In genomic region chr20:3865152-3865886, GRCh38 we compare ENCODE assay signal across 27 cellular contexts. TPM values are rescaled to one million over a fixed set of nuclear protein-coding genes. Genes with fewer than 3 reads are reported as not detected.
DNase-seq lines count a peak whose midpoint lies in the region; ATAC-seq, FAIRE-seq and TF ChIP-seq lines count a peak whose summit lies in the region.
"Had no signal": no experiment of that assay in that cellular context is flagged by ENCODE, and none has a peak within 500 bp of the region (broad histone marks: within the 10 kb centered on the region; RNA-seq: fewer than 3 reads in every experiment).

No MANE protein-coding gene starts in this region.

- no peak overlapping the region for H2BK12ac ChIP-seq in trophoblast cell (ENCODE audit: low read length)

- intact Hi-C loops in IMR-90 (cut with micrococcal nuclease): no loop called here
- intact Hi-C loops in K562 (cut with micrococcal nuclease): no loop called here

- peak overlapping the region; percentile 11 for H3K27ac Mint-ChIP-seq in activated naive CD4-positive, alpha-beta T cell treated with anti-CD3 and anti-CD28 coated beads, Interleukin-2, amount 10 ng/mL, durations not matched to agents 7 days and 5 days
- H3K27ac Mint-ChIP-seq: CD4-positive, alpha-beta T cell; HFFc6 had no signal

- H3K27me3 ChIP-seq in IMR-90 (ENCODE audit: control insufficient read depth, insufficient read depth, low read length) (no peaks in the 10 kb centered on the region), K562 (ENCODE audit: control insufficient read depth in 2 of 2, insufficient read depth in 2 of 2, low read length in 2 of 2) (no peaks in the 10 kb centered on the region; a peak in 1 of 5 replicates), trophoblast cell (ENCODE audit: insufficient read depth, low read length) (no peaks in the 10 kb centered on the region)
- H3K27me3 ChIP-seq: BE2C; BLaER1 treated with 17β-estradiol and CSF1 and Interleukin-3, amounts not matched to agents 10 nM and 100 nM had no signal

- in situ Hi-C loops in IMR-90 (cut with MboI; ENCODE audit: low sequenced_read_pairs): no loop called here
- in situ Hi-C loops in K562 (cut with MboI): no loop called here

- no peak overlapping the region for H2BK120ac ChIP-seq in IMR-90 (ENCODE audit: low read depth, low read length)
- H2BK120ac ChIP-seq in trophoblast cell (ENCODE audit: insufficient read depth, low read length, poor library complexity): no peak overlapping the region

- CTCF ChIA-PET in activated naive CD4-positive, alpha-beta T cell treated with anti-CD3 and anti-CD28 coated beads, Interleukin-2, amount 10 ng/mL, durations not matched to agents 7 days and 5 days (lab: Charles Lee): interaction anchor here (0.8 kb wide), 1 partner anchor 10 kb away, joined by 3 read pairs; no protein-coding TSS in a partner anchor
- CTCF ChIA-PET in IMR-90 (lab: Yijun Ruan, JAX): no interaction called here
- CTCF ChIA-PET in K562 (lab: Yijun Ruan, JAX; ENCODE audit: low intra/inter-chr PET ratio): no interaction called here

- no peaks in the 10 kb centered on the region for H3K27me3 Mint-ChIP-seq in activated naive CD4-positive, alpha-beta T cell treated with anti-CD3 and anti-CD28 coated beads, Interleukin-2, amount 10 ng/mL, durations not matched to agents 7 days and 5 days
- H3K27me3 Mint-ChIP-seq: CD4-positive, alpha-beta T cell; CD8-positive, alpha-beta memory T cell had no signal

- no peaks in the 10 kb centered on the region for H3K4me1 ChIP-seq in IMR-90 (ENCODE audit: control insufficient read depth, insufficient read depth, low read length)
- H3K4me1 ChIP-seq in K562 (replicated peaks in 1 of 2; ENCODE audit: control insufficient read depth in 2 of 2, insufficient read depth in 2 of 2, low read length in 2 of 2): peaks cover 0 to 3% of the 10 kb centered on the region in 2 experiments; a peak in 2 of 5 replicates
- H3K4me1 ChIP-seq in trophoblast cell (ENCODE audit: control insufficient read depth in 1 of 2, insufficient read depth in 2 of 2, low read length in 2 of 2): peaks cover 3 to 10% of the 10 kb centered on the region in 2 experiments
- H3K4me1 ChIP-seq: A549, BE2C, HAP-1 had no signal

- TF ChIP-seq POLR2A in IMR-90 (IDR thresholded peaks at IDR 0.05; ENCODE audit: low read depth, low read length): no peak
- TF ChIP-seq POLR2A in K562 (conservative IDR thresholded peaks at IDR 0.05): no peak

- no peak for TF ChIP-seq EP300 in K562 (IDR thresholded peaks at IDR 0.05; ENCODE audit: low read length)

- peaks cover 19 to 37% of the 10 kb centered on the region in 2 experiments for H3K79me1 ChIP-seq in IMR-90 (ENCODE audit: low read depth in 1 of 2, low read length in 2 of 2)
- no peaks in the 10 kb centered on the region for H3K79me1 ChIP-seq in trophoblast cell (ENCODE audit: low read length)

- H3K9me3 Mint-ChIP-seq in activated naive CD4-positive, alpha-beta T cell treated with anti-CD3 and anti-CD28 coated beads, Interleukin-2, amount 10 ng/mL, durations not matched to agents 7 days and 5 days: peaks cover 3% of the 10 kb centered on the region
- H3K9me3 Mint-ChIP-seq: CD4-positive, alpha-beta T cell; CD8-positive, alpha-beta memory T cell; HFFc6 had no signal

- H3K4me3 ChIP-seq in IMR-90 (ENCODE audit: insufficient read depth, low read depth, low read length) (no peak overlapping the region), K562 (no peak overlapping the region), trophoblast cell (ENCODE audit: low read depth, low read length) (no peak overlapping the region)
- H3K4me3 ChIP-seq: A549; BLaER1 treated with 17β-estradiol and CSF1 and Interleukin-3, amounts not matched to agents 10 nM and 100 nM; GM23248; HAP-1 had no signal

- H2AK9ac ChIP-seq in IMR-90 (replicated peaks; ENCODE audit: low read depth, low read length, poor library complexity): peak overlapping the region; percentile 42

- H3K79me2 ChIP-seq in K562 (ENCODE audit: control insufficient read depth, insufficient read depth, low read length) (no peaks in the 10 kb centered on the region), trophoblast cell (ENCODE audit: control insufficient read depth, insufficient read depth, low read length, poor library complexity) (no peaks in the 10 kb centered on the region)

- no peak overlapping the region for H3K4me2 ChIP-seq in IMR-90 (ENCODE audit: low read depth, low read length)
- H3K4me2 ChIP-seq in K562 (ENCODE audit: insufficient read depth, low read length): no peak overlapping the region
- no peak overlapping the region for H3K4me2 ChIP-seq in trophoblast cell (ENCODE audit: low read length)
- H3K4me2 ChIP-seq: A549 had no signal

- H3K23ac ChIP-seq in IMR-90 (ENCODE audit: low read depth, low read length): no peak overlapping the region
- no peak overlapping the region for H3K23ac ChIP-seq in trophoblast cell (ENCODE audit: low read length)

- ATAC-seq in IMR-90 (ENCODE audit: low read depth): no peak
- no peak for ATAC-seq in K562

- H4K8ac ChIP-seq in IMR-90 (ENCODE audit: low read depth in 2 of 2, low read length in 2 of 2) (no peak overlapping the region), trophoblast cell (ENCODE audit: low read depth, low read length) (no peak overlapping the region)

- H4K91ac ChIP-seq in IMR-90 (ENCODE audit: insufficient read depth, low read depth, low read length): no peak overlapping the region
- H4K91ac ChIP-seq in trophoblast cell (ENCODE audit: low read depth, low read length): no peak overlapping the region

- no peak overlapping the region for H3K9ac ChIP-seq in IMR-90 (ENCODE audit: low read depth, low read length)
- peak overlapping the region in 1 of 2 experiments; percentile 26; a peak in 1 of 4 replicates for H3K9ac ChIP-seq in K562 (ENCODE audit: insufficient read depth in 1 of 2, low read depth in 2 of 2, low read length in 2 of 2)
- no peak overlapping the region for H3K9ac ChIP-seq in trophoblast cell (ENCODE audit: low read length)
- H3K9ac ChIP-seq: GM23248 had no signal

- H3K18ac ChIP-seq in IMR-90 (ENCODE audit: low read depth, low read length) (no peak overlapping the region), trophoblast cell (ENCODE audit: low read length) (no peak overlapping the region)

- no peak overlapping the region for H3K4me3 Mint-ChIP-seq in activated naive CD4-positive, alpha-beta T cell treated with anti-CD3 and anti-CD28 coated beads, Interleukin-2, amount 10 ng/mL, durations not matched to agents 7 days and 5 days
- H3K4me3 Mint-ChIP-seq: CD14-positive monocyte; CD4-positive, alpha-beta T cell; CD8-positive, alpha-beta memory T cell; HFFc6 had no signal

- H4K5ac ChIP-seq in IMR-90 (ENCODE audit: low read depth, low read length): no peak overlapping the region

- no peak overlapping the region for H2BK15ac ChIP-seq in IMR-90 (ENCODE audit: low read depth, low read length)

- POLR2A ChIA-PET in IMR-90 (lab: Charles Lee; ENCODE audit: unreplicated experiment) (no interaction called here), K562 (lab: Yijun Ruan, JAX) (no interaction called here)

- no peak overlapping the region for H2BK20ac ChIP-seq in IMR-90 (ENCODE audit: low read depth, low read length)

- no peak overlapping the region for H2BK5ac ChIP-seq in IMR-90 (ENCODE audit: low read depth, low read length, poor library complexity, severe bottlenecking)
- H2BK5ac ChIP-seq in trophoblast cell (ENCODE audit: low read depth, low read length, poor library complexity): no peak overlapping the region

- DNase-seq in activated naive CD4-positive, alpha-beta T cell treated with anti-CD3 and anti-CD28 coated beads, Interleukin-2, amount 10 ng/mL, durations not matched to agents 7 days and 5 days: no peak
- DNase-seq in activated naive CD4-positive, alpha-beta T cell treated with Interleukin-2 at 50 U/mL for 16 hours: no peak
- no peak for DNase-seq in IMR-90
- no peak for DNase-seq in K562 (ENCODE audit: extremely low read depth in 1 of 4, low spot score in 3 of 4)
- peak; percentile 77 to 78 for DNase-seq in trophoblast cell
- no peak for DNase-seq in mesenteric fat pad (ENCODE audit: low spot score)
- DNase-seq in NCI-H748 treated with DMSO at 0.1 percent for 48 hours (lab: John Stamatoyannopoulos, UW): no peak
- no peak for DNase-seq in DMS114 treated with DMSO at 0.1 percent for 48 hours (lab: John Stamatoyannopoulos, UW; ENCODE audit: unreplicated experiment)
- DNase-seq: 8988T; ACHN; AML-193; BE2C; CD4-positive, alpha-beta T cell; CD8-positive, alpha-beta memory T cell; DMS 273 treated with DMSO at 0.1 percent for 48 hours; DMS53; DMS79 treated with DMSO at 0.1 percent for 48 hours; GF-D8; GM23248; HFFc6 had no signal

- H3K14ac ChIP-seq in IMR-90 (replicated peaks; ENCODE audit: low read depth, low read length) (no peak overlapping the region), trophoblast cell (ENCODE audit: low read length) (no peak overlapping the region)

- H4K20me1 ChIP-seq in IMR-90 (ENCODE audit: insufficient read depth, low read length): peaks cover 27% of the 10 kb centered on the region; the same call in 1 of the 2 replicates
- no peaks in the 10 kb centered on the region for H4K20me1 ChIP-seq in K562 (replicated peaks; ENCODE audit: control insufficient read depth, insufficient read depth, low read length)

- H3K9me3 ChIP-seq in IMR-90 (ENCODE audit: control insufficient read depth, insufficient read depth, low read length): peaks cover 5% of the 10 kb centered on the region
- H3K9me3 ChIP-seq in K562 (replicated peaks; ENCODE audit: control insufficient read depth, insufficient read depth, low read depth, low read length): peaks cover 4% of the 10 kb centered on the region; the same call in 1 of the 2 replicates
- H3K9me3 ChIP-seq in trophoblast cell (ENCODE audit: insufficient read depth, low read depth, low read length): peaks cover 10% of the 10 kb centered on the region
- H3K9me3 ChIP-seq: BE2C, HAP-1 had no signal

- H3K4ac ChIP-seq in IMR-90 (ENCODE audit: low read depth, low read length) (no peak overlapping the region), trophoblast cell (ENCODE audit: low read depth, low read length) (no peak overlapping the region)

- H2AK5ac ChIP-seq in IMR-90 (ENCODE audit: low read depth, low read length) (no peak overlapping the region), trophoblast cell (ENCODE audit: low read length) (no peak overlapping the region)

- H3K9me1 ChIP-seq in IMR-90 (ENCODE audit: insufficient read depth, low read length): peaks cover 6% of the 10 kb centered on the region; the same call in 1 of the 2 replicates
- peaks cover 2% of the 10 kb centered on the region for H3K9me1 ChIP-seq in K562 (ENCODE audit: control insufficient read depth, insufficient read depth, low read length)

- dilution Hi-C loops in IMR-90 (cut with HindIII; ENCODE audit: low sequenced_read_pairs, unreplicated experiment): no loop called here

- no peaks in the 10 kb centered on the region for H3K4me1 Mint-ChIP-seq in activated naive CD4-positive, alpha-beta T cell treated with anti-CD3 and anti-CD28 coated beads, Interleukin-2, amount 10 ng/mL, durations not matched to agents 7 days and 5 days
- H3K4me1 Mint-ChIP-seq: CD14-positive monocyte had no signal

- 97% methylated on average over 3 of the region's 14 CpGs; no CpG with 5 or more reads in 1 of the 2 experiments for WGBS in IMR-90 (ENCODE audit: extremely low coverage in 2 of 2, insufficient read length in 1 of 2), 2 experiments
- WGBS in K562 (ENCODE audit: insufficient coverage, low coverage, missing lambda C conversion rate): 89% methylated on average over 10 of the region's 14 CpGs
- no CpG with 5 or more reads among the region's 14 CpGs for WGBS in trophoblast cell (ENCODE audit: extremely low coverage, insufficient coverage, insufficient read length)

- TF ChIP-seq RAD21 in IMR-90 (IDR thresholded peaks at IDR 0.05; ENCODE audit: low read length) (no peak), K562 (CRISPR knock-in tag; conservative IDR thresholded peaks at IDR 0.05 in 1 of 2, IDR thresholded peaks at IDR 0.05 in 1 of 2) (no peak)

- peaks cover 75% of the 10 kb centered on the region for H3K36me3 ChIP-seq in IMR-90 (ENCODE audit: control insufficient read depth, insufficient read depth, low read length)
- peaks cover 63% of the 10 kb centered on the region for H3K36me3 ChIP-seq in K562 (ENCODE audit: control insufficient read depth, insufficient read depth, low read length)
- peaks cover 58 to 71% of the 10 kb centered on the region in 2 experiments for H3K36me3 ChIP-seq in trophoblast cell (ENCODE audit: control insufficient read depth in 1 of 2, insufficient read depth in 2 of 2, low read length in 2 of 2)

- H3K56ac ChIP-seq in IMR-90 (ENCODE audit: extremely low read depth, insufficient read depth, low read length): no peak overlapping the region

- peaks cover 46% of the 10 kb centered on the region for H3K36me3 Mint-ChIP-seq in activated naive CD4-positive, alpha-beta T cell treated with anti-CD3 and anti-CD28 coated beads, Interleukin-2, amount 10 ng/mL, durations not matched to agents 7 days and 5 days

- no TSS peak for BruUV-seq in IMR-90 (replicated peaks; lab: Mats Ljungman, UMichigan)
- no TSS peak for BruUV-seq in K562 (replicated peaks; lab: Mats Ljungman, UMichigan)

- TF ChIP-seq CTCF in IMR-90 (conservative IDR thresholded peaks at IDR 0.05; ENCODE audit: low read depth, low read length) (no peak), K562 (IDR thresholded peaks at IDR 0.05 in 2 of 3, conservative IDR thresholded peaks at IDR 0.05 in 1 of 3; ENCODE audit: insufficient read depth in 2 of 3, low read depth in 1 of 3, low read length in 3 of 3) (no peak)

- H3K27ac ChIP-seq in IMR-90 (ENCODE audit: insufficient read depth, low read length) (no peak overlapping the region), K562 (ENCODE audit: extremely low read depth, low read depth, low read length) (no peak overlapping the region), trophoblast cell (ENCODE audit: low read depth, low read length) (no peak overlapping the region)
- H3K27ac ChIP-seq: A549; BLaER1 treated with 17β-estradiol and CSF1 and Interleukin-3, amounts not matched to agents 10 nM and 100 nM; GM23248 had no signal

- no peak for FAIRE-seq in K562 (lab: Jason Lieb, UNC)
- FAIRE-seq: A549, D721Med, GM12892, GM19239 had no signal

- no peak overlapping the region for H2AFZ ChIP-seq in IMR-90 (replicated peaks; ENCODE audit: low read length, poor library complexity)
- H2AFZ ChIP-seq in K562 (ENCODE audit: low read depth, low read length): no peak overlapping the region
- H2AFZ ChIP-seq in trophoblast cell (ENCODE audit: insufficient read depth, low read length, poor library complexity): no peak overlapping the region
- H2AFZ ChIP-seq: GM23248 had no signal

- H4K12ac ChIP-seq in trophoblast cell (ENCODE audit: low read depth, low read length): no peak overlapping the region

RNA-seq across cellular contexts. Expression of gene MAVS, which starts 18.7 kb away (rescaled TPM):
- 10.3 and 10.4 TPM in 2 replicates for total RNA-seq in IMR-90 (2012; rRNA removed)
- 15.5 and 15.6 TPM in 2 replicates for polyA plus RNA-seq in IMR-90 (2012; rRNA removed)
- 6.2 and 8.4 TPM in 2 replicates for polyA plus RNA-seq in IMR-90 (2012; cell fraction: cytosol; rRNA removed)
- polyA plus RNA-seq in IMR-90 (2012; cell fraction: nucleus; rRNA removed; ENCODE audit: low replicate concordance): 28.7 and 31.3 TPM in 2 replicates
- total RNA-seq in K562 (2011; cell fraction: chromatin; rRNA removed; ENCODE audit: low replicate concordance): 23.5 and 38.9 TPM in 2 replicates
- 20.9 and 22.8 TPM in 2 replicates for total RNA-seq in K562 (2011; cell fraction: nucleolus; rRNA removed)
- 25.7 and 37.2 TPM in 2 replicates for total RNA-seq in K562 (2011; cell fraction: nucleoplasm; rRNA removed)
- 9.4 and 14.0 TPM in 2 replicates for total RNA-seq in K562 (2014; rRNA removed)
- total RNA-seq in K562 (2014; rRNA removed; fragmentation: Illumina TruSeq; extraction: Trizol): 9.0 and 9.5 TPM in 2 replicates
- 11.9 and 12.3 TPM in 2 replicates for total RNA-seq in K562 (2015; rRNA removed; fragmentation: Illumina TruSeq; extraction: Trizol)
- total RNA-seq in K562 (2021): 19.2 and 22.0 TPM in 2 replicates
- polyA plus RNA-seq in K562 (2011; rRNA removed): 11.3 and 17.5 TPM in 2 replicates
- 10.9 and 13.6 TPM in 2 replicates for polyA plus RNA-seq in K562 (2011; cell fraction: cytosol; rRNA removed)
- polyA plus RNA-seq in K562 (2011; cell fraction: nucleus; rRNA removed): 21.7 and 22.6 TPM in 2 replicates
- 12.3 and 15.3 TPM in 2 replicates for polyA plus RNA-seq in K562 (2012)
- 14.3 and 14.5 TPM in 2 replicates for polyA plus RNA-seq in K562 (2014; fragmentation: Illumina TruSeq; extraction: Trizol)
- 1 to 10 TPM; 1.6 to 1.8 TPM for polyA plus RNA-seq in K562 (2014; fragmentation: Nextera tagmentation; extraction: Ambion mirVana)
- 12.2 and 13.0 TPM in 2 replicates for polyA plus RNA-seq in K562 (2014; rRNA removed)
- polyA minus RNA-seq in K562 (2011; rRNA and poly(A)+ RNA removed): 18.5 and 20.4 TPM in 2 replicates
- polyA minus RNA-seq in K562 (2011; cell fraction: cytosol; rRNA and poly(A)+ RNA removed): 13.2 and 15.6 TPM in 2 replicates
- polyA minus RNA-seq in K562 (2011; cell fraction: nucleus; rRNA and poly(A)+ RNA removed): 6.6 and 11.2 TPM in 2 replicates
- polyA plus RNA-seq in trophoblast cell (2013): 17.5 and 17.6 TPM in 2 replicates
- total RNA-seq in mesenteric fat pad: 43.5 TPM

RNA-seq across cellular contexts. Expression of gene PANK2, which starts 23.9 kb away (rescaled TPM):
- total RNA-seq in IMR-90 (2012; rRNA removed) (28.1 and 47.8 TPM in 2 replicates), K562 (2014; rRNA removed) (28.0 and 31.3 TPM in 2 replicates), K562 (2014; rRNA removed; fragmentation: Illumina TruSeq; extraction: Trizol) (43.5 and 50.4 TPM in 2 replicates), K562 (2015; rRNA removed; fragmentation: Illumina TruSeq; extraction: Trizol) (31.6 and 36.1 TPM in 2 replicates), K562 (2021) (29.2 and 34.2 TPM in 2 replicates), mesenteric fat pad (31.1 TPM)
- polyA plus RNA-seq in IMR-90 (2012; rRNA removed) (15.8 and 17.7 TPM in 2 replicates), K562 (2011; rRNA removed) (39.0 and 39.3 TPM in 2 replicates), K562 (2014; fragmentation: Illumina TruSeq; extraction: Trizol) (28.5 and 31.4 TPM in 2 replicates), K562 (2014; fragmentation: Nextera tagmentation; extraction: Ambion mirVana) (10 to 100 TPM; 14.9 to 16.3 TPM), K562 (2014; rRNA removed) (25.3 and 29.4 TPM in 2 replicates)
- 7.9 and 8.4 TPM in 2 replicates for polyA plus RNA-seq in IMR-90 (2012; cell fraction: cytosol; rRNA removed)
- 29.3 and 35.5 TPM in 2 replicates for polyA plus RNA-seq in IMR-90 (2012; cell fraction: nucleus; rRNA removed; ENCODE audit: low replicate concordance)
- 46.6 and 73.9 TPM in 2 replicates for total RNA-seq in K562 (2011; cell fraction: chromatin; rRNA removed; ENCODE audit: low replicate concordance)
- 27.2 and 30.0 TPM in 2 replicates for total RNA-seq in K562 (2011; cell fraction: nucleolus; rRNA removed)
- total RNA-seq in K562 (2011; cell fraction: nucleoplasm; rRNA removed): 35.8 and 46.8 TPM in 2 replicates
- polyA plus RNA-seq in K562 (2011; cell fraction: cytosol; rRNA removed): 7.9 and 27.3 TPM in 2 replicates
- 15.7 and 35.1 TPM in 2 replicates for polyA plus RNA-seq in K562 (2011; cell fraction: nucleus; rRNA removed)
- 22.7 and 40.6 TPM in 2 replicates for polyA plus RNA-seq in K562 (2012)
- 49.1 and 76.6 TPM in 2 replicates for polyA minus RNA-seq in K562 (2011; rRNA and poly(A)+ RNA removed)
- 11.5 and 22.7 TPM in 2 replicates for polyA minus RNA-seq in K562 (2011; cell fraction: cytosol; rRNA and poly(A)+ RNA removed)
- 20.1 and 42.4 TPM in 2 replicates for polyA minus RNA-seq in K562 (2011; cell fraction: nucleus; rRNA and poly(A)+ RNA removed)
- polyA plus RNA-seq in trophoblast cell (2013): 18.9 and 19.4 TPM in 2 replicates

RNA-seq across cellular contexts. Expression of gene AP5S1, which starts 45.0 kb away (rescaled TPM):
- total RNA-seq in IMR-90 (2012; rRNA removed): 11.4 and 11.7 TPM in 2 replicates
- 10.1 and 12.5 TPM in 2 replicates for polyA plus RNA-seq in IMR-90 (2012; rRNA removed)
- 10.6 and 20.2 TPM in 2 replicates for polyA plus RNA-seq in IMR-90 (2012; cell fraction: cytosol; rRNA removed)
- polyA plus RNA-seq in IMR-90 (2012; cell fraction: nucleus; rRNA removed; ENCODE audit: low replicate concordance): 6.5 and 12.1 TPM in 2 replicates
- total RNA-seq in K562 (2011; cell fraction: chromatin; rRNA removed; ENCODE audit: low replicate concordance): 5.9 and 16.6 TPM in 2 replicates
- total RNA-seq in K562 (2011; cell fraction: nucleolus; rRNA removed): 13.9 and 14.5 TPM in 2 replicates
- total RNA-seq in K562 (2011; cell fraction: nucleoplasm; rRNA removed): 11.4 and 14.7 TPM in 2 replicates
- 8.8 and 12.4 TPM in 2 replicates for total RNA-seq in K562 (2014; rRNA removed)
- 2.1 and 2.6 TPM in 2 replicates for total RNA-seq in K562 (2014; rRNA removed; fragmentation: Illumina TruSeq; extraction: Trizol)
- total RNA-seq in K562 (2015; rRNA removed; fragmentation: Illumina TruSeq; extraction: Trizol): 5.6 and 5.7 TPM in 2 replicates
- 8.4 and 8.5 TPM in 2 replicates for total RNA-seq in K562 (2021)
- polyA plus RNA-seq in K562 (2011; rRNA removed): 3.0 and 5.5 TPM in 2 replicates
- polyA plus RNA-seq in K562 (2011; cell fraction: cytosol; rRNA removed): 5.5 and 8.1 TPM in 2 replicates
- polyA plus RNA-seq in K562 (2011; cell fraction: nucleus; rRNA removed): 4.9 TPM in 2 replicates
- polyA plus RNA-seq in K562 (2012): 7.3 and 8.8 TPM in 2 replicates
- polyA plus RNA-seq in K562 (2014; fragmentation: Illumina TruSeq; extraction: Trizol): 4.4 and 7.7 TPM in 2 replicates
- 1 to 10 TPM; 3.0 to 3.1 TPM for polyA plus RNA-seq in K562 (2014; fragmentation: Nextera tagmentation; extraction: Ambion mirVana)
- 4.7 and 4.8 TPM in 2 replicates for polyA plus RNA-seq in K562 (2014; rRNA removed)
- 2.5 and 3.7 TPM in 2 replicates for polyA minus RNA-seq in K562 (2011; rRNA and poly(A)+ RNA removed)
- polyA minus RNA-seq in K562 (2011; cell fraction: cytosol; rRNA and poly(A)+ RNA removed): 6.5 and 8.3 TPM in 2 replicates
- polyA minus RNA-seq in K562 (2011; cell fraction: nucleus; rRNA and poly(A)+ RNA removed): 4.0 and 4.6 TPM in 2 replicates
- polyA plus RNA-seq in trophoblast cell (2013): 4.4 and 4.5 TPM in 2 replicates
- 13.2 TPM for total RNA-seq in mesenteric fat pad

Comparison
In these comparisons a context has a peak if more than half of its experiments do, and no peak if none do; other contexts are left out.
1. DNase-seq: peak in trophoblast cell (2 of 2); none in activated naive CD4-positive, alpha-beta T cell treated with anti-CD3 and anti-CD28 coated beads, Interleukin-2, amount 10 ng/mL, durations not matched to agents 7 days and 5 days (single experiment), activated naive CD4-positive, alpha-beta T cell treated with Interleukin-2 at 50 U/mL for 16 hours (single experiment), IMR-90 (single experiment), K562 (0 of 4), mesenteric fat pad (single experiment), NCI-H748 treated with DMSO at 0.1 percent for 48 hours (single experiment) and DMS114 treated with DMSO at 0.1 percent for 48 hours (single experiment).